Comparison of ENCODE assay signal across 1 cellular context in genomic region chr7:69708857-69709256, GRCh38.
TF ChIP-seq lines count a peak whose summit lies in the region.

No MANE protein-coding gene starts in this region.

TF ChIP-seq in SK-N-SH treated with all-trans-retinoic acid at 6 μM for 48 hours, 23 proteins besides CTCF, POLR2A, EP300 and RAD21 (continued from another document):
- TF ChIP-seq PATZ1 (CRISPR knock-in tag; IDR thresholded peaks at IDR 0.05; ENCODE audit: borderline replicate concordance) (no peak), ESRRG (CRISPR knock-in tag; IDR thresholded peaks at IDR 0.05) (no peak), ZFP30 (CRISPR knock-in tag; IDR thresholded peaks at IDR 0.05) (no peak), TCF4 (CRISPR knock-in tag; IDR thresholded peaks at IDR 0.05; ENCODE audit: borderline replicate concordance) (no peak), TSHZ2 (CRISPR knock-in tag; IDR thresholded peaks at IDR 0.05) (no peak), ZC3H10 (CRISPR knock-in tag; IDR thresholded peaks at IDR 0.05) (no peak), ISL1 (CRISPR knock-in tag; IDR thresholded peaks at IDR 0.05) (no peak), TOX (CRISPR knock-in tag; IDR thresholded peaks at IDR 0.05; ENCODE audit: borderline replicate concordance) (no peak), OSR1 (CRISPR knock-in tag; IDR thresholded peaks at IDR 0.05) (no peak), ARNTL (CRISPR knock-in tag; IDR thresholded peaks at IDR 0.05; ENCODE audit: borderline replicate concordance, low read depth) (no peak)
TF ChIP-seq in SK-N-SH treated with all-trans-retinoic acid at 6 μM for 48 hours: peak in this region for 0.
